In genomic region chr10:130190065-130190736, GRCh38 we compare ENCODE assay signal across 8 cellular contexts. TPM values are rescaled to one million over a fixed set of nuclear protein-coding genes. Genes with fewer than 3 reads are reported as not detected.
DNase-seq lines count a peak whose midpoint lies in the region; ATAC-seq and TF ChIP-seq lines count a peak whose summit lies in the region.

No MANE protein-coding gene starts in this region.

- TF ChIP-seq CTCF in GM13976 (IDR thresholded peaks at IDR 0.05; ENCODE audit: borderline replicate concordance, control extremely low read depth, extremely low read depth, insufficient read depth, missing control alignments) (peak; percentile 100), VCaP (conservative IDR thresholded peaks at IDR 0.05) (peak; percentile 98), breast epithelium (IDR thresholded peaks at IDR 0.05) (peak; percentile 80 to 99 (median 89))

- peak overlapping the region; percentile 53 to 89 (median 64) for H3K4me3 ChIP-seq in breast epithelium
- peak overlapping the region; percentile 41 to 72 (median 55) for H3K4me3 ChIP-seq in skin epidermis

- no peaks in the 10 kb centered on the region for H3K36me3 ChIP-seq in breast epithelium

- no peak for TF ChIP-seq POLR2A in breast epithelium (IDR thresholded peaks at IDR 0.05)

- H3K9me3 ChIP-seq in breast epithelium, result no peaks in the 10 kb centered on the region

- H3K27me3 ChIP-seq in breast epithelium, result no peaks in the 10 kb centered on the region

- H3K27ac ChIP-seq in VCaP (peak overlapping the region; percentile 60; the same call in 1 of the 2 replicates), breast epithelium (peak overlapping the region in 1 of 2 donors; percentile 72), skin epidermis (peak overlapping the region in 12 of 21 experiments; percentile 5 to 72 (median 45))

- intact Hi-C loops in breast epithelium (cut with DNase I; ENCODE audit: low total_unique reads), result no loop called here

- in situ Hi-C loops in GM13976 (cut with MboI; ENCODE audit: low sequenced_read_pairs, unreplicated experiment), result loop anchor here (25.0 kb wide), 1 partner anchor 1697 kb away; no protein-coding TSS in a partner anchor

- peak; percentile 88 for ATAC-seq in HG02623 (IDR thresholded peaks at IDR 0.05; ENCODE audit: unreplicated experiment)

- peak; percentile 96 for DNase-seq in GM13976 (ENCODE audit: low spot score)
- peak; percentile 48 for DNase-seq in NCI-H1105 treated with DMSO at 0.1 percent for 48 hours (lab: John Stamatoyannopoulos, UW)
- peak; percentile 70 to 89 for DNase-seq in breast epithelium (ENCODE audit: low spot score in 2 of 2)
- peak; percentile 97 for DNase-seq in iPS-NIHi7 (ENCODE audit: extremely low spot score)
- DNase-seq in GF-D8 (lab: John Stamatoyannopoulos, UW), result no peak

- H3K4me1 ChIP-seq in breast epithelium, result no peaks in the 10 kb centered on the region

RNA-seq across cellular contexts. Expression of gene GLRX3, which starts 54.0 kb away (rescaled TPM):
- 10 to 100 TPM; 36.1 to 63.4 (median 43.5) TPM for total RNA-seq in breast epithelium
